ENCODE assay signal across 14 cellular contexts in the genomic region with DNA sequence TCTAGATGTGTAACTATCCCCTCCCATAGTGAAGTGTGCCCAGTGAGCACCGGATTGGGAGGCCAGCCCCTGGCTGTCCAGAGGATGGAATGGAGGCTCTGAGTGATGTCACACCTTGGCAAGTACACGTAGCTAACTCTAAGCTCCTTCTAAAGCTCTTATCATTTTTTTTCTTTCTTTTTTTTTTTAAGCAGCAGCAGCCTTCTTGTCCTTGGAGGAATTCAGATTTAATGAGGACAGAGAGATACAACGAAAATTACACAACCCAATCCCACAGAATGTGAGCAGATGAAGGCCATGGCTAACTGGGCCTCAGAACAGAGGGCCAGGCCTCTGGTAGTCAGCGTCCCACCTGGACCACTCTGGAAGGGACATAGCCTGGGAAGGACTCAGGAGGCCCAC. TPM values are rescaled to one million over a fixed set of nuclear protein-coding genes. Genes with fewer than 3 reads are reported as not detected.
DNase-seq lines count a peak whose midpoint lies in the region; ATAC-seq, FAIRE-seq and TF ChIP-seq lines count a peak whose summit lies in the region.
"Had no signal": no experiment of that assay in that cellular context is flagged by ENCODE, and none has a peak within 500 bp of the region (broad histone marks: within the 10 kb centered on the region; RNA-seq: fewer than 3 reads in every experiment).

No MANE protein-coding gene starts in this region.

- H3K9me3 ChIP-seq in A549 (no peaks in the 10 kb centered on the region), SK-N-SH (no peaks in the 10 kb centered on the region), gastroesophageal sphincter (no peaks in the 10 kb centered on the region), trophoblast cell (ENCODE audit: insufficient read depth, low read depth, low read length) (no peaks in the 10 kb centered on the region)

- H3K4me2 ChIP-seq in A549, result peak overlapping the region; percentile 86
- H3K4me2 ChIP-seq in SK-N-SH, result peak overlapping the region; percentile 51
- no peak overlapping the region for H3K4me2 ChIP-seq in trophoblast cell (ENCODE audit: low read length)

- H3K9ac ChIP-seq in SK-N-SH (peak overlapping the region; percentile 43; the same call in 1 of the 2 replicates), trophoblast cell (ENCODE audit: low read length) (no peak overlapping the region)

- TF ChIP-seq CTCF in A549 (IDR thresholded peaks at IDR 0.05), result no peak
- no peak for TF ChIP-seq CTCF in SK-N-SH (IDR thresholded peaks at IDR 0.05)
- no peak for TF ChIP-seq CTCF in gastroesophageal sphincter (IDR thresholded peaks at IDR 0.05)

- H4K8ac ChIP-seq in trophoblast cell (ENCODE audit: low read depth, low read length), result peak overlapping the region; percentile 41

- H2AFZ ChIP-seq in SK-N-SH (ENCODE audit: low read depth), result no peak overlapping the region
- no peak overlapping the region for H2AFZ ChIP-seq in trophoblast cell (ENCODE audit: insufficient read depth, low read length, poor library complexity)

- no peak for TF ChIP-seq POLR2A in A549 (IDR thresholded peaks at IDR 0.05; ENCODE audit: low read length)
- TF ChIP-seq POLR2A in gastroesophageal sphincter (IDR thresholded peaks at IDR 0.05), result no peak

- peaks cover 81% of the 10 kb centered on the region for H3K79me2 ChIP-seq in SK-N-SH (ENCODE audit: insufficient read depth)
- H3K79me2 ChIP-seq in trophoblast cell (ENCODE audit: control insufficient read depth, insufficient read depth, low read length, poor library complexity), result peaks cover 34% of the 10 kb centered on the region

- peak overlapping the region; percentile 71 for H2AK5ac ChIP-seq in trophoblast cell (ENCODE audit: low read length)

- POLR2A ChIA-PET in A549 (lab: Yijun Ruan, JAX), result interaction anchor here (0.6 to 1.9 kb wide), 7 partner anchors 10 to 135 kb away, joined by 3 to 9 read pairs (median 4); no protein-coding TSS in a partner anchor
- POLR2A ChIA-PET in SK-N-SH (lab: Yijun Ruan, JAX), result interaction anchor here (0.6 to 1.7 kb wide), 3 partner anchors 75 to 193 kb away, joined by 3 to 5 read pairs (median 4); no protein-coding TSS in a partner anchor

- TF ChIP-seq EP300 in A549 (IDR thresholded peaks at IDR 0.05) (no peak), SK-N-SH (IDR thresholded peaks at IDR 0.05; ENCODE audit: borderline replicate concordance in 1 of 2, low read depth in 1 of 2, low read length in 1 of 2) (no peak), gastroesophageal sphincter (IDR thresholded peaks at IDR 0.05) (no peak)

- ATAC-seq in A549 (no peak), gastroesophageal sphincter (peak; percentile 82), HG03571 (IDR thresholded peaks at IDR 0.05; ENCODE audit: unreplicated experiment) (no peak), GM21786 (IDR thresholded peaks at IDR 0.05; ENCODE audit: unreplicated experiment) (no peak)
- ATAC-seq: T-cell had no signal

- no peak overlapping the region for H3K14ac ChIP-seq in trophoblast cell (ENCODE audit: low read length)

- no peak overlapping the region for H3K23ac ChIP-seq in trophoblast cell (ENCODE audit: low read length)

- H3K27ac ChIP-seq in A549 (peak overlapping the region; percentile 99 to 100), SK-N-SH (ENCODE audit: low read depth in 2 of 2, low read length in 1 of 2) (peak overlapping the region; percentile 71 to 95), gastroesophageal sphincter (peak overlapping the region; percentile 40 to 83 (median 80)), trophoblast cell (ENCODE audit: low read depth, low read length) (no peak overlapping the region)

- WGBS in A549 (ENCODE audit: missing lambda C conversion rate), result 51% methylated on average over 4 of the region's 4 CpGs
- WGBS in SK-N-SH (ENCODE audit: low lambda C conversion rate), result 78% methylated on average over 4 of the region's 4 CpGs
- WGBS in gastroesophageal sphincter (ENCODE audit: low coverage in 1 of 2), 2 donors, result 0 to 11% methylated on average over 1 to 3 of the region's 4 CpGs
- WGBS in trophoblast cell (ENCODE audit: extremely low coverage, insufficient coverage, insufficient read length), result no CpG with 5 or more reads among the region's 4 CpGs

- H3K79me1 ChIP-seq in trophoblast cell (ENCODE audit: low read length), result peaks cover 25% of the 10 kb centered on the region

- TF ChIP-seq RAD21 in A549 (conservative IDR thresholded peaks at IDR 0.05 in 1 of 2, IDR thresholded peaks at IDR 0.05 in 1 of 2) (no peak), SK-N-SH (IDR thresholded peaks at IDR 0.05; ENCODE audit: low read length) (no peak)

- no peak for FAIRE-seq in A549 (lab: Jason Lieb, UNC)

- H2BK5ac ChIP-seq in trophoblast cell (ENCODE audit: low read depth, low read length, poor library complexity), result peak overlapping the region; percentile 41

- H2BK120ac ChIP-seq in trophoblast cell (ENCODE audit: insufficient read depth, low read length, poor library complexity), result no peak overlapping the region

- H4K12ac ChIP-seq in trophoblast cell (ENCODE audit: low read depth, low read length), result no peak overlapping the region

- H3F3A ChIP-seq in SK-N-SH (replicated peaks; ENCODE audit: insufficient read depth), result peaks cover 35% of the 10 kb centered on the region

- no peak for DNase-seq in A549 (ENCODE audit: low read depth in 1 of 2, low spot score in 1 of 2)
- DNase-seq in SK-N-SH, result no peak
- no peak for DNase-seq in trophoblast cell
- no peak for DNase-seq in NCI-H2107 treated with DMSO at 0.1 percent for 48 hours (lab: John Stamatoyannopoulos, UW; ENCODE audit: unreplicated experiment)
- DNase-seq in NCI-H510A treated with DMSO at 0.1 percent for 48 hours (lab: John Stamatoyannopoulos, UW), result no peak
- DNase-seq: activated CD8-positive, alpha-beta memory T cell treated with anti-CD3 and anti-CD28 coated beads, Interleukin-2, amount 50 U/mL, for 48 hours; endodermal cell; GOT3; stimulated activated CD4-positive, alpha-beta T cell treated with anti-CD3 and anti-CD28 coated beads, Interleukin-4, amount 100 ng/mL, for 4 hours; T-cell had no signal

- H3K27me3 ChIP-seq in SK-N-SH (ENCODE audit: insufficient read depth), result no peaks in the 10 kb centered on the region
- H3K27me3 ChIP-seq in gastroesophageal sphincter, result no peaks in the 10 kb centered on the region
- no peaks in the 10 kb centered on the region for H3K27me3 ChIP-seq in trophoblast cell (ENCODE audit: insufficient read depth, low read length)

- H2BK12ac ChIP-seq in trophoblast cell (ENCODE audit: low read length), result peak overlapping the region; percentile 68

- peak overlapping the region; percentile 81 for H3K4ac ChIP-seq in trophoblast cell (ENCODE audit: low read depth, low read length)

- H4K91ac ChIP-seq in trophoblast cell (ENCODE audit: low read depth, low read length), result peak overlapping the region; percentile 64

- H3K4me3 ChIP-seq in A549 (no peak overlapping the region), SK-N-SH (ENCODE audit: low read depth in 2 of 2, low read length in 1 of 2) (no peak overlapping the region), gastroesophageal sphincter (no peak overlapping the region), trophoblast cell (ENCODE audit: low read depth, low read length) (no peak overlapping the region)

- CTCF ChIA-PET in A549 (lab: Yijun Ruan, JAX), result interaction anchor here (0.6 to 2.6 kb wide), 6 partner anchors 9 to 304 kb away, joined by 3 to 13 read pairs (median 4); a partner anchor contains a TSS
- CTCF ChIA-PET in SK-N-SH (lab: Yijun Ruan, JAX), result interaction anchor here (0.6 to 2.3 kb wide), 5 partner anchors 26 to 314 kb away, joined by 3 to 16 read pairs (median 8); no protein-coding TSS in a partner anchor

- H3K9me2 ChIP-seq in SK-N-SH, result no peaks in the 10 kb centered on the region

- no peaks in the 10 kb centered on the region for H4K20me1 ChIP-seq in SK-N-SH (ENCODE audit: insufficient read depth)

- H3K4me1 ChIP-seq in A549 (peaks cover 99% of the 10 kb centered on the region), SK-N-SH (ENCODE audit: control insufficient read depth in 1 of 2, insufficient read depth in 2 of 2, low read depth in 1 of 2, low read length in 1 of 2) (peaks cover 33 to 46% of the 10 kb centered on the region in 2 experiments; a peak in 3 of 4 replicates), gastroesophageal sphincter (peaks cover 6 to 63% (median 48%) of the 10 kb centered on the region in 3 donors), trophoblast cell (ENCODE audit: control insufficient read depth in 1 of 2, insufficient read depth in 2 of 2, low read length in 2 of 2) (peaks cover 26 to 29% of the 10 kb centered on the region in 2 experiments)

- H3K36me3 ChIP-seq in SK-N-SH (replicated peaks in 1 of 2; ENCODE audit: control insufficient read depth in 1 of 2, insufficient read depth in 2 of 2, low read length in 1 of 2), result peaks cover 8 to 17% of the 10 kb centered on the region in 2 experiments
- no peaks in the 10 kb centered on the region for H3K36me3 ChIP-seq in gastroesophageal sphincter
- peaks cover 40 to 44% of the 10 kb centered on the region in 2 experiments for H3K36me3 ChIP-seq in trophoblast cell (ENCODE audit: control insufficient read depth in 1 of 2, insufficient read depth in 2 of 2, low read length in 2 of 2)

- H3K18ac ChIP-seq in trophoblast cell (ENCODE audit: low read length), result peak overlapping the region; percentile 37

TF ChIP-seq in A549, 52 proteins besides CTCF, POLR2A, EP300 and RAD21 (continues in another document):
- TF ChIP-seq, protein P1, sequence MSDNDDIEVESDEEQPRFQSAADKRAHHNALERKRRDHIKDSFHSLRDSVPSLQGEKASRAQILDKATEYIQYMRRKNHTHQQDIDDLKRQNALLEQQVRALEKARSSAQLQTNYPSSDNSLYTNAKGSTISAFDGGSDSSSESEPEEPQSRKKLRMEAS (IDR thresholded peaks at IDR 0.05), result 0 out of 2 replicates have a peak, but pooled peaks have one; percentile 0

TF ChIP-seq in SK-N-SH, 30 proteins besides CTCF, POLR2A, EP300 and RAD21 (continues in another document):
- TF ChIP-seq GATA2 (CRISPR knock-in tag; IDR thresholded peaks at IDR 0.05) (no peak), GABPA (IDR thresholded peaks at IDR 0.05; ENCODE audit: low read depth) (no peak)

RNA-seq across cellular contexts. Expression of a gene that starts 11.3 kb away (rescaled TPM):
- polyA plus RNA-seq in A549 (2011; rRNA removed) (134 and 137 TPM in 2 replicates), A549 (2017; fragmentation: RNase III; extraction: RNeasy Plus Mini Kit Qiagen cat#74134 plus additional on column Dnase treatment) (107 to 122 TPM (median 107 TPM) in 3 replicates), SK-N-SH (2012; rRNA removed) (68.8 and 72.3 TPM in 2 replicates)
- 80.9 and 113 TPM in 2 replicates for polyA plus RNA-seq in A549 (2012; cell fraction: cytosol; rRNA removed)
- polyA plus RNA-seq in A549 (2012; cell fraction: nucleus; rRNA removed), result 217 and 283 TPM in 2 replicates
- polyA minus RNA-seq in A549 (2011; rRNA and poly(A)+ RNA removed), result 438 and 510 TPM in 2 replicates
- 48.8 and 60.8 TPM in 2 replicates for polyA plus RNA-seq in SK-N-SH (2012; cell fraction: cytosol; rRNA removed)
- 141 and 170 TPM in 2 replicates for polyA plus RNA-seq in SK-N-SH (2012; cell fraction: nucleus; rRNA removed)
- total RNA-seq in gastroesophageal sphincter, result 10 to 100 TPM; 35.0 to 61.3 (median 45.1) TPM
- 85.9 and 86.5 TPM in 2 replicates for polyA plus RNA-seq in trophoblast cell (2013)
- total RNA-seq: A673 had no signal
